ENCODE assay signal across 1 cellular context in the genomic region with DNA sequence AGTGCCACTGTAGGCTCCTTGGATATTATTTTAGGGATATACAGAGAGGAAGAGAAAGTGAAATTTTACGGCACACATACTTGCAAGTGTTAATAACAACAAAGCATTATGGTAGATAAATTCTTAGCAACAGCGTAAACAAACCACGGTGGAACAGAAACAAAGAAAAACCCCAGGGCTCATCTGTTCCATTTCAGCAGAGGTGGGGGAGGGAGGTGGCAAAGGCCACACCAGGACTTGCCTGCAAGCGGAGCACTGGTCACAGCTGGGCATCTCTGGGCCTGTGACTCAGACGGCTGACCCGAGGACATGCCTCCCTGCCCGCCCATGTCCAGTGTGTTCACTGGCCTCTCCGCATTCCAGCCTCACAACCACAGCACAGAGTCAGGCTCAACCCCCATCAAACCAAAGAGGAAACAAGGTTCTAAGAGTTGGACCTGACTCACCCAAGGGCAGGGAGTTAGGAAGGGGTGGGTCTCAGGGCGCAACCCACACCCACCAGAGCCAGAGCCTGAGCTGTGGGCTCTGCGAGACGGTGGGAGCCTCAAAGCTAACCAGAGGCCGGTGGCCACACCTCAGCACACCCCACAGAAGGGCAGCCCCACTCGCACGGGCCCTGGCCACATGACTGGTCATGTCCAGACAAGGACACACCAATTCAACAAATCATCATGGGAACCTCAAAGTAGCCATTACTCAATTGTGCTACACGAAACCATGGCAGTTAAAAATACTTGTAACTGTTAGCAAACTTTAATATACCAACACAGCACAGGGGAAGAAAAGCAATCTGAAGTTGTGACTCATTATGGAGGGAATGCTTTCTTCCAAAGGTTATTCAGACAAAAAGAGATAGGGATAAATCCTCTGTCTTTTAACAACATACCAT.
TF ChIP-seq lines count a peak whose summit lies in the region.

No MANE protein-coding gene starts in this region.

TF ChIP-seq in HepG2, 621 proteins besides CTCF, POLR2A, EP300 and RAD21 (continued from another document and continues in another):
- TF ChIP-seq ZNF407 (CRISPR knock-in tag; IDR thresholded peaks at IDR 0.05; ENCODE audit: not compliant biosample characterization) (peak; percentile 50), NCOA5 (CRISPR knock-in tag; IDR thresholded peaks at IDR 0.05) (no peak), TEAD2 (CRISPR knock-in tag; IDR thresholded peaks at IDR 0.05) (no peak), NFE2 (CRISPR knock-in tag; IDR thresholded peaks at IDR 0.05) (no peak), ZNF24 (IDR thresholded peaks at IDR 0.05) (0 out of 2 replicates have a peak, but pooled peaks have one; percentile 8), ZNF224 (CRISPR knock-in tag; IDR thresholded peaks at IDR 0.05) (no peak), ZNF335 (CRISPR knock-in tag; IDR thresholded peaks at IDR 0.05) (no peak), ZBTB34 (CRISPR knock-in tag; IDR thresholded peaks at IDR 0.05) (peak; percentile 89), ISL2 (CRISPR knock-in tag; IDR thresholded peaks at IDR 0.05) (peak; percentile 55), FOXK1 (CRISPR knock-in tag; IDR thresholded peaks at IDR 0.05; ENCODE audit: borderline replicate concordance, low read depth) (peak; percentile 37; the same call in 1 of the 2 replicates), ZNF446 (CRISPR knock-in tag; IDR thresholded peaks at IDR 0.05) (no peak), PATZ1 (CRISPR knock-in tag; IDR thresholded peaks at IDR 0.05) (peak; percentile 61; the same call in 1 of the 2 replicates), TOPORS (CRISPR knock-in tag; IDR thresholded peaks at IDR 0.05) (no peak), RARG (CRISPR knock-in tag; IDR thresholded peaks at IDR 0.05; ENCODE audit: low read depth) (no peak), ZNF383 (CRISPR knock-in tag; IDR thresholded peaks at IDR 0.05; ENCODE audit: borderline replicate concordance) (no peak), ZNF678 (CRISPR knock-in tag; IDR thresholded peaks at IDR 0.05) (no peak), ZNF556 (CRISPR knock-in tag; IDR thresholded peaks at IDR 0.05; ENCODE audit: borderline replicate concordance) (peak; percentile 77; the same call in 1 of the 2 replicates), NRL (CRISPR knock-in tag; IDR thresholded peaks at IDR 0.05; ENCODE audit: borderline replicate concordance) (peak; percentile 84), ZBTB4 (CRISPR knock-in tag; IDR thresholded peaks at IDR 0.05; ENCODE audit: borderline replicate concordance) (peak; percentile 85; the same call in 1 of the 2 replicates), ZNF160 (CRISPR knock-in tag; IDR thresholded peaks at IDR 0.05) (no peak), JDP2 (CRISPR knock-in tag; IDR thresholded peaks at IDR 0.05; ENCODE audit: borderline replicate concordance) (no peak), MAFG (CRISPR knock-in tag; IDR thresholded peaks at IDR 0.05) (no peak), SMARCC2 (IDR thresholded peaks at IDR 0.05) (no peak), MYNN (CRISPR knock-in tag; IDR thresholded peaks at IDR 0.05; ENCODE audit: low read depth) (no peak; the same call in 1 of the 2 replicates), SP140L (CRISPR knock-in tag; IDR thresholded peaks at IDR 0.05; ENCODE audit: borderline replicate concordance) (no peak), DRAP1 (CRISPR knock-in tag; IDR thresholded peaks at IDR 0.05) (peak; percentile 37; the same call in 1 of the 2 replicates)
- TF ChIP-seq, protein P1, sequence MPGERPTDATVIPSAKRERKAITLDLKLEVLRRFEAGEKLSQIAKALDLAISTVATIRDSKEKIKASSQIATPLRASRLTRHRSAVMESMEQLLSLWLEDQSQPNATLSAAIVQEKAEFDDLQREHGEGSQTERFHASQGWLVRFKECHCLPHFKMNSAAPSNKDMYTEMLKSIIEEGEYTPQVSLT (CRISPR knock-in tag; IDR thresholded peaks at IDR 0.05; ENCODE audit: borderline replicate concordance, low read depth) = no peak
- TF ChIP-seq, protein P2, sequence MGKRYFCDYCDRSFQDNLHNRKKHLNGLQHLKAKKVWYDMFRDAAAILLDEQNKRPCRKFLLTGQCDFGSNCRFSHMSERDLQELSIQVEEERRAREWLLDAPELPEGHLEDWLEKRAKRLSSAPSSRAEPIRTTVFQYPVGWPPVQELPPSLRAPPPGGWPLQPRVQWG (CRISPR knock-in tag; IDR thresholded peaks at IDR 0.05; ENCODE audit: borderline replicate concordance, low read depth) = no peak
- TF ChIP-seq, protein P3, sequence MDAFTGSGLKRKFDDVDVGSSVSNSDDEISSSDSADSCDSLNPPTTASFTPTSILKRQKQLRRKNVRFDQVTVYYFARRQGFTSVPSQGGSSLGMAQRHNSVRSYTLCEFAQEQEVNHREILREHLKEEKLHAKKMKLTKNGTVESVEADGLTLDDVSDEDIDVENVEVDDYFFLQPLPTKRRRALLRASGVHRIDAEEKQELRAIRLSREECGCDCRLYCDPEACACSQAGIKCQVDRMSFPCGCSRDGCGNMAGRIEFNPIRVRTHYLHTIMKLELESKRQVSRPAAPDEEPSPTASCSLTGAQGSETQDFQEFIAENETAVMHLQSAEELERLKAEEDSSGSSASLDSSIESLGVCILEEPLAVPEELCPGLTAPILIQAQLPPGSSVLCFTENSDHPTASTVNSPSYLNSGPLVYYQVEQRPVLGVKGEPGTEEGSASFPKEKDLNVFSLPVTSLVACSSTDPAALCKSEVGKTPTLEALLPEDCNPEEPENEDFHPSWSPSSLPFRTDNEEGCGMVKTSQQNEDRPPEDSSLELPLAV (CRISPR knock-in tag; conservative IDR thresholded peaks at IDR 0.05; ENCODE audit: low read depth) = no peak
- TF ChIP-seq, protein P4, sequence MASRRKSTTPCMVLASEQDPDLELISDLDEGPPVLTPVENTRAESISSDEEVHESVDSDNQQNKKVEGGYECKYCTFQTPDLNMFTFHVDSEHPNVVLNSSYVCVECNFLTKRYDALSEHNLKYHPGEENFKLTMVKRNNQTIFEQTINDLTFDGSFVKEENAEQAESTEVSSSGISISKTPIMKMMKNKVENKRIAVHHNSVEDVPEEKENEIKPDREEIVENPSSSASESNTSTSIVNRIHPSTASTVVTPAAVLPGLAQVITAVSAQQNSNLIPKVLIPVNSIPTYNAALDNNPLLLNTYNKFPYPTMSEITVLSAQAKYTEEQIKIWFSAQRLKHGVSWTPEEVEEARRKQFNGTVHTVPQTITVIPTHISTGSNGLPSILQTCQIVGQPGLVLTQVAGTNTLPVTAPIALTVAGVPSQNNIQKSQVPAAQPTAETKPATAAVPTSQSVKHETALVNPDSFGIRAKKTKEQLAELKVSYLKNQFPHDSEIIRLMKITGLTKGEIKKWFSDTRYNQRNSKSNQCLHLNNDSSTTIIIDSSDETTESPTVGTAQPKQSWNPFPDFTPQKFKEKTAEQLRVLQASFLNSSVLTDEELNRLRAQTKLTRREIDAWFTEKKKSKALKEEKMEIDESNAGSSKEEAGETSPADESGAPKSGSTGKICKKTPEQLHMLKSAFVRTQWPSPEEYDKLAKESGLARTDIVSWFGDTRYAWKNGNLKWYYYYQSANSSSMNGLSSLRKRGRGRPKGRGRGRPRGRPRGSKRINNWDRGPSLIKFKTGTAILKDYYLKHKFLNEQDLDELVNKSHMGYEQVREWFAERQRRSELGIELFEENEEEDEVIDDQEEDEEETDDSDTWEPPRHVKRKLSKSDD (CRISPR knock-in tag; IDR thresholded peaks at IDR 0.05; ENCODE audit: low read depth) = no peak
- TF ChIP-seq, protein P5, sequence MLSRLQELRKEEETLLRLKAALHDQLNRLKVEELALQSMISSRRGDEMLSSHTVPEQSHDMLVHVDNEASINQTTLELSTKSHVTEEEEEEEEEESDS (CRISPR knock-in tag; IDR thresholded peaks at IDR 0.05; ENCODE audit: borderline replicate concordance) = 0 out of 2 replicates have a peak, but pooled peaks have one; percentile 32
